ENCODE assay signal across 8 cellular contexts in genomic region chr3:49939858-49940666, GRCh38. TPM values are rescaled to one million over a fixed set of nuclear protein-coding genes. Genes with fewer than 3 reads are reported as not detected.
DNase-seq lines count a peak whose midpoint lies in the region; ATAC-seq and TF ChIP-seq lines count a peak whose summit lies in the region.

Gene RBM6 (plus strand): TSS chr3:49940150. CDS start chr3:49962642, 22,492 bp downstream.

- 0 to 1% (median 1%) methylated on average over 45 to 74 of the region's 74 CpGs for WGBS in ovary, 3 donors
- 1% methylated on average over 23 of the region's 74 CpGs; no CpG with 5 or more reads in 1 of the 2 donors for WGBS in thyroid gland, 2 donors

- H3K4me1 ChIP-seq in ovary (ENCODE audit: insufficient read depth) (peaks cover 6% of the 10 kb centered on the region), thyroid gland (peaks cover 7 to 11% of the 10 kb centered on the region in 2 donors)

- ATAC-seq in HG02759 (IDR thresholded peaks at IDR 0.05; ENCODE audit: unreplicated experiment) (peak; percentile 91), Right ventricle myocardium inferior (peak; percentile 99)

- H3K4me3 ChIP-seq in GM12864 (ENCODE audit: low read depth, low read length), result peak within 1 kb of the TSS; percentile 60
- H3K4me3 ChIP-seq in ovary, result peak within 1 kb of the TSS; percentile 96
- H3K4me3 ChIP-seq in thyroid gland (replicated peaks in 1 of 3), result peak within 1 kb of the TSS; percentile 15 to 70 (median 38)

- no peak for TF ChIP-seq CTCF in GM12864 (IDR thresholded peaks at IDR 0.05; ENCODE audit: low read depth, low read length, missing control alignments)
- peak in 1 of 3 donors; percentile 10 for TF ChIP-seq CTCF in ovary (IDR thresholded peaks at IDR 0.05)
- TF ChIP-seq CTCF in thyroid gland (IDR thresholded peaks at IDR 0.05), result peak in 1 of 6 experiments; percentile 1

- H3K27me3 ChIP-seq in ovary (no peaks in the 10 kb centered on the region), thyroid gland (no peaks in the 10 kb centered on the region)

- DNase-seq in GM12864 (ENCODE audit: low read depth) (peak; percentile 97), NCI-H1417 (lab: John Stamatoyannopoulos, UW) (peak; percentile 92 to 95 (median 92)), SW 1271 (lab: John Stamatoyannopoulos, UW) (peak; percentile 83 to 93), Right ventricle myocardium inferior (ENCODE audit: missing footprints) (peak; percentile 99), ovary (peak; percentile 93 to 96 (median 95)), thyroid gland (peak; percentile 99)
- peak; percentile 85 for DNase-seq in activated naive CD8-positive, alpha-beta T cell treated with anti-CD3 and anti-CD28 coated beads, Interleukin-2, amount 50 U/mL, for 16 hours (ENCODE audit: low read depth, low spot score)

- TF ChIP-seq EP300 in ovary (IDR thresholded peaks at IDR 0.05), result no peak

- intact Hi-C loops in Right ventricle myocardium inferior (cut with DNase I) (loop anchor here (1.0 to 10.0 kb wide), 2 partner anchors 10 to 95 kb away; no protein-coding TSS in a partner anchor), ovary (cut with DNase I) (no loop called here), thyroid gland (cut with DNase I) (no loop called here)

- H3K36me3 ChIP-seq in ovary (no peaks in the 10 kb centered on the region), thyroid gland (peaks cover 0 to 3% of the 10 kb centered on the region in 2 donors)

- peak within 1 kb of the TSS; percentile 61 to 87 for H3K27ac ChIP-seq in ovary
- peak within 1 kb of the TSS; percentile 51 to 94 (median 81) for H3K27ac ChIP-seq in thyroid gland

- H3K9me3 ChIP-seq in ovary (no peaks in the 10 kb centered on the region), thyroid gland (no peaks in the 10 kb centered on the region)

- peak; percentile 85 for TF ChIP-seq POLR2A in ovary (IDR thresholded peaks at IDR 0.05)
- peak in 1 of 2 donors; percentile 85 for TF ChIP-seq POLR2A in thyroid gland (IDR thresholded peaks at IDR 0.05)

RNA-seq across cellular contexts. Expression of gene RBM6, which starts in this region (rescaled TPM):
- total RNA-seq in Right ventricle myocardium inferior (44.3 TPM), ovary (100 to 1,000 TPM in 1 of 7 donors, 10 to 100 TPM in 6; 70.1 to 108 (median 88.0) TPM), thyroid gland (100 to 1,000 TPM; 113 to 148 (median 129) TPM)
- 100 to 1,000 TPM in 1 of 2 donors, 10 to 100 TPM in 1; 76.1 to 108 TPM for polyA plus RNA-seq in ovary

Comparison
In these comparisons a context has a peak if more than half of its experiments do, and no peak if none do; other contexts are left out.
1. Peak in every context shown above with its lines: DNase-seq, ATAC-seq, H3K4me3 ChIP-seq and H3K27ac ChIP-seq.
2. H3K4me3 ChIP-seq: peak in every context shown above with its lines; median percentile 96 in ovary; 60 in GM12864; 38 in thyroid gland.